ENCODE assay signal across 17 cellular contexts in genomic region chr16:81001330-81001729, GRCh38. TPM values are rescaled to one million over a fixed set of nuclear protein-coding genes. Genes with fewer than 3 reads are reported as not detected.
DNase-seq lines count a peak whose midpoint lies in the region; ATAC-seq and TF ChIP-seq lines count a peak whose summit lies in the region.
"Had no signal": no experiment of that assay in that cellular context is flagged by ENCODE, and none has a peak within 500 bp of the region (broad histone marks: within the 10 kb centered on the region; RNA-seq: fewer than 3 reads in every experiment).

No MANE protein-coding gene starts in this region.

- H2AFZ ChIP-seq in Loucy (ENCODE audit: low read length), result no peak overlapping the region

- no peak overlapping the region for H3K27ac ChIP-seq in endodermal cell (ENCODE audit: low read depth, low read length)
- H3K27ac ChIP-seq: KMS-11 had no signal

- H4K20me1 ChIP-seq in Loucy (ENCODE audit: insufficient read depth, low read length, poor library complexity, severe bottlenecking), result peaks cover 55% of the 10 kb centered on the region

- ATAC-seq in stimulated activated naive CD8-positive, alpha-beta T cell treated with anti-CD3 and anti-CD28 coated beads, Interleukin-15, amount 100 ng/mL, for 72 hours, result no peak
- ATAC-seq in stimulated activated effector memory CD8-positive, alpha-beta T cell treated with anti-CD3 and anti-CD28 coated beads, Interleukin-12 subunit alpha, Interleukin-12 subunit beta, amount 100 ng/mL, for 72 hours, result no peak
- ATAC-seq in GM18498 (IDR thresholded peaks at IDR 0.05; ENCODE audit: unreplicated experiment) (no peak), HG03342 (IDR thresholded peaks at IDR 0.05; ENCODE audit: unreplicated experiment) (no peak)
- ATAC-seq: CD8-positive, alpha-beta T cell had no signal

- H3K4me2 ChIP-seq in Loucy (ENCODE audit: low read depth, low read length, poor library complexity, severe bottlenecking), result peak overlapping the region; percentile 96
- H3K4me2 ChIP-seq: KMS-11 had no signal

- TF ChIP-seq CTCF in Loucy (conservative IDR thresholded peaks at IDR 0.05; ENCODE audit: low read length) (no peak), endodermal cell (conservative IDR thresholded peaks at IDR 0.05) (no peak)

- H3K9me3 ChIP-seq in Loucy (ENCODE audit: insufficient read depth, low read depth, low read length) (no peaks in the 10 kb centered on the region), endodermal cell (ENCODE audit: control insufficient read depth, low read length) (no peaks in the 10 kb centered on the region)
- H3K9me3 ChIP-seq: BE2C had no signal

- WGBS in endodermal cell (ENCODE audit: insufficient coverage in 1 of 2, insufficient read length in 1 of 2), 2 experiments, result 99 to 100% methylated on average over 3 to 5 of the region's 5 CpGs

- H3K9ac ChIP-seq in Loucy (ENCODE audit: low read depth, low read length, poor library complexity, severe bottlenecking), result no peak overlapping the region
- no peak overlapping the region for H3K9ac ChIP-seq in endodermal cell (ENCODE audit: extremely low read depth, low read length, poor library complexity, severe bottlenecking)
- H3K9ac ChIP-seq: KMS-11 had no signal

- H3K4me3 ChIP-seq in Loucy (ENCODE audit: low read length, poor library complexity, severe bottlenecking), result peak overlapping the region; percentile 78
- no peak overlapping the region for H3K4me3 ChIP-seq in endodermal cell (ENCODE audit: low read length)

- H3K4me1 ChIP-seq in Loucy (ENCODE audit: insufficient read depth, low read length, poor library complexity, severe bottlenecking) (peaks cover 66% of the 10 kb centered on the region), endodermal cell (ENCODE audit: control insufficient read depth, insufficient read depth, low read length) (peaks cover 5% of the 10 kb centered on the region)
- H3K4me1 ChIP-seq: BE2C had no signal

- H3F3A ChIP-seq in Loucy (ENCODE audit: low read depth), result no peaks in the 10 kb centered on the region

- H3K36me3 Mint-ChIP-seq in stimulated activated naive CD8-positive, alpha-beta T cell treated with anti-CD3 and anti-CD28 coated beads, Interleukin-15, Interleukin-2, amounts not matched to agents 100 ng/mL and 50 ng/mL, for 24 hours (ENCODE audit: low read depth), result peaks cover 32% of the 10 kb centered on the region
- H3K36me3 Mint-ChIP-seq in stimulated activated effector memory CD8-positive, alpha-beta T cell treated with anti-CD3 and anti-CD28 coated beads, Interleukin-12 subunit alpha, Interleukin-12 subunit beta, amount 100 ng/mL, for 72 hours, result peaks cover 17% of the 10 kb centered on the region
- H3K36me3 Mint-ChIP-seq in endodermal cell (ENCODE audit: low read depth), result peaks cover 18% of the 10 kb centered on the region

- H3K79me2 ChIP-seq in Loucy (ENCODE audit: insufficient read depth, low read length), result peaks cover 99% of the 10 kb centered on the region

- H3K27me3 ChIP-seq in Loucy (ENCODE audit: insufficient read depth, low read length, poor library complexity, severe bottlenecking) (no peaks in the 10 kb centered on the region), endodermal cell (ENCODE audit: control insufficient read depth, insufficient read depth, low read length, poor library complexity, severe bottlenecking) (no peaks in the 10 kb centered on the region)
- H3K27me3 ChIP-seq: BE2C had no signal

- DNase-seq in stimulated activated naive CD8-positive, alpha-beta T cell treated with anti-CD3 and anti-CD28 coated beads, Interleukin-15, amount 100 ng/mL, for 72 hours, result no peak
- DNase-seq in amniotic epithelial cell (ENCODE audit: low read depth), result peak; percentile 52
- no peak for DNase-seq in stimulated activated effector memory CD8-positive, alpha-beta T cell treated with anti-CD3 and anti-CD28 coated beads, Interleukin-12 subunit alpha, Interleukin-12 subunit beta, amount 100 ng/mL, for 72 hours (ENCODE audit: low spot score in 2 of 2)
- no peak for DNase-seq in endodermal cell
- DNase-seq: ACHN; BE2C; C1 segment of cervical spinal cord; Calu3; CD8-positive, alpha-beta T cell; DMS79 treated with DMSO at 0.1 percent for 48 hours; GF-D8; H9 had no signal

- 0 out of 2 replicates have a peak, but pooled peaks cover 1% of the 10 kb centered on the region for H3K36me3 ChIP-seq in Loucy (ENCODE audit: insufficient read depth, low read length)
- peaks cover 12% of the 10 kb centered on the region for H3K36me3 ChIP-seq in endodermal cell (ENCODE audit: control insufficient read depth, insufficient read depth, low read length)
- H3K36me3 ChIP-seq: BE2C had no signal

- H3K9me2 ChIP-seq in Loucy (replicated peaks; ENCODE audit: low read depth, low read length), result no peaks in the 10 kb centered on the region

- no peak overlapping the region for H3K4me3 Mint-ChIP-seq in stimulated activated naive CD8-positive, alpha-beta T cell treated with anti-CD3 and anti-CD28 coated beads, Interleukin-15, Interleukin-2, amounts not matched to agents 100 ng/mL and 50 ng/mL, for 24 hours
- no peak overlapping the region for H3K4me3 Mint-ChIP-seq in stimulated activated naive CD8-positive, alpha-beta T cell treated with anti-CD3 and anti-CD28 coated beads, Interleukin-15, amount 100 ng/mL, for 72 hours
- H3K4me3 Mint-ChIP-seq in stimulated activated effector memory CD8-positive, alpha-beta T cell treated with anti-CD3 and anti-CD28 coated beads, Interleukin-12 subunit alpha, Interleukin-12 subunit beta, amount 100 ng/mL, for 72 hours, result no peak overlapping the region
- H3K4me3 Mint-ChIP-seq in endodermal cell, result no peak overlapping the region
- H3K4me3 Mint-ChIP-seq: CD8-positive, alpha-beta T cell; H9 had no signal

- H3K27me3 Mint-ChIP-seq in stimulated activated naive CD8-positive, alpha-beta T cell treated with anti-CD3 and anti-CD28 coated beads, Interleukin-15, Interleukin-2, amounts not matched to agents 100 ng/mL and 50 ng/mL, for 24 hours, result no peaks in the 10 kb centered on the region
- no peaks in the 10 kb centered on the region for H3K27me3 Mint-ChIP-seq in stimulated activated naive CD8-positive, alpha-beta T cell treated with anti-CD3 and anti-CD28 coated beads, Interleukin-15, amount 100 ng/mL, for 72 hours
- no peaks in the 10 kb centered on the region for H3K27me3 Mint-ChIP-seq in endodermal cell (ENCODE audit: insufficient read depth)

- peaks cover 91% of the 10 kb centered on the region for H3K4me1 Mint-ChIP-seq in stimulated activated naive CD8-positive, alpha-beta T cell treated with anti-CD3 and anti-CD28 coated beads, Interleukin-15, Interleukin-2, amounts not matched to agents 100 ng/mL and 50 ng/mL, for 24 hours (ENCODE audit: low read depth)
- peaks cover 89% of the 10 kb centered on the region for H3K4me1 Mint-ChIP-seq in stimulated activated naive CD8-positive, alpha-beta T cell treated with anti-CD3 and anti-CD28 coated beads, Interleukin-15, amount 100 ng/mL, for 72 hours
- H3K4me1 Mint-ChIP-seq in stimulated activated effector memory CD8-positive, alpha-beta T cell treated with anti-CD3 and anti-CD28 coated beads, Interleukin-12 subunit alpha, Interleukin-12 subunit beta, amount 100 ng/mL, for 72 hours, result peaks cover 61% of the 10 kb centered on the region
- H3K4me1 Mint-ChIP-seq in endodermal cell, result peaks cover 21% of the 10 kb centered on the region

- no peaks in the 10 kb centered on the region for H3K9me3 Mint-ChIP-seq in stimulated activated naive CD8-positive, alpha-beta T cell treated with anti-CD3 and anti-CD28 coated beads, Interleukin-15, Interleukin-2, amounts not matched to agents 100 ng/mL and 50 ng/mL, for 24 hours
- H3K9me3 Mint-ChIP-seq in stimulated activated naive CD8-positive, alpha-beta T cell treated with anti-CD3 and anti-CD28 coated beads, Interleukin-15, amount 100 ng/mL, for 72 hours, result peaks cover 0 to 11% of the 10 kb centered on the region in 2 donors
- no peaks in the 10 kb centered on the region for H3K9me3 Mint-ChIP-seq in stimulated activated effector memory CD8-positive, alpha-beta T cell treated with anti-CD3 and anti-CD28 coated beads, Interleukin-12 subunit alpha, Interleukin-12 subunit beta, amount 100 ng/mL, for 72 hours
- peaks cover 6% of the 10 kb centered on the region for H3K9me3 Mint-ChIP-seq in endodermal cell
- H3K9me3 Mint-ChIP-seq: CD8-positive, alpha-beta T cell had no signal

- peak overlapping the region; percentile 17 for H3K27ac Mint-ChIP-seq in stimulated activated naive CD8-positive, alpha-beta T cell treated with anti-CD3 and anti-CD28 coated beads, Interleukin-15, Interleukin-2, amounts not matched to agents 100 ng/mL and 50 ng/mL, for 24 hours
- no peak overlapping the region for H3K27ac Mint-ChIP-seq in stimulated activated naive CD8-positive, alpha-beta T cell treated with anti-CD3 and anti-CD28 coated beads, Interleukin-15, amount 100 ng/mL, for 72 hours
- peak overlapping the region; percentile 8 for H3K27ac Mint-ChIP-seq in stimulated activated effector memory CD8-positive, alpha-beta T cell treated with anti-CD3 and anti-CD28 coated beads, Interleukin-12 subunit alpha, Interleukin-12 subunit beta, amount 100 ng/mL, for 72 hours
- H3K27ac Mint-ChIP-seq in endodermal cell, result no peak overlapping the region
- H3K27ac Mint-ChIP-seq: CD8-positive, alpha-beta T cell; H9 had no signal

RNA-seq across cellular contexts. Expression of gene CMC2, which starts 5.4 kb away (rescaled TPM):
- total RNA-seq in endodermal cell, result 100 to 1,000 TPM in 1 of 2 donors, 10 to 100 TPM in 1; 73.8 to 103 TPM
- polyA plus RNA-seq in endodermal cell (2013, experiment 1 of 2), result 127 TPM
- polyA plus RNA-seq in endodermal cell (2013, experiment 2 of 2), result 147 TPM

RNA-seq across cellular contexts. Expression of gene CENPN, which starts 5.7 kb away (rescaled TPM):
- 10 to 100 TPM; 45.1 to 52.8 TPM for total RNA-seq in endodermal cell
- polyA plus RNA-seq in endodermal cell (2013, experiment 1 of 2), result 53.6 TPM
- polyA plus RNA-seq in endodermal cell (2013, experiment 2 of 2), result 55.8 TPM

RNA-seq across cellular contexts. Expression of gene ATMIN, which starts 34.3 kb away (rescaled TPM):
- total RNA-seq in endodermal cell, result 10 to 100 TPM; 45.7 to 53.6 TPM
- 56.0 TPM for polyA plus RNA-seq in endodermal cell (2013, experiment 1 of 2)
- polyA plus RNA-seq in endodermal cell (2013, experiment 2 of 2), result 54.3 TPM

Comparison
In these comparisons a context has a peak if more than half of its experiments do, and no peak if none do; other contexts are left out.
1. H3K27ac Mint-ChIP-seq: peak in stimulated activated naive CD8-positive, alpha-beta T cell treated with anti-CD3 and anti-CD28 coated beads, Interleukin-15, Interleukin-2, amounts not matched to agents 100 ng/mL and 50 ng/mL, for 24 hours (single experiment) and stimulated activated effector memory CD8-positive, alpha-beta T cell treated with anti-CD3 and anti-CD28 coated beads, Interleukin-12 subunit alpha, Interleukin-12 subunit beta, amount 100 ng/mL, for 72 hours (single experiment); none in stimulated activated naive CD8-positive, alpha-beta T cell treated with anti-CD3 and anti-CD28 coated beads, Interleukin-15, amount 100 ng/mL, for 72 hours (0 of 2) and endodermal cell (single experiment).